ENCODE assay signal across 2 cellular contexts in the genomic region with DNA sequence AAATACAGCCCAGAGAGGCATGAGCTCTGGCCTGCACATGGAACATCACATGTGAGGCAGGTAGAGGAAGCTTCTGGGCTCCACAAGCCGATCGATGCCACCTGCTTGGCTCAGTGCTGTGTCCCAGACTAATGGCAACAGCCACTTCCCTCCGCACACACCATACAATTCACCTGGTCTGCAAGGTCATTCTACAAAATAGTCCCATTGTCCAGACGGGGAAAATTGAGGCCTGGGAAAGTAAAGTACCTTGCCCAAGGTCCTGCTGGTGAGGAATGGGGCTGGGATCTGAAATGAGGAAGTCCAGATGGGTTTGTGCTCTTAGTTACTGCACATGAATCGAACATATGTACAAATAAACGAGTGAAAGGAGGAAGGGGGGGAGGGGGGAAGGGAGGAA.
TF ChIP-seq lines count a peak whose summit lies in the region.

No MANE protein-coding gene starts in this region.

TF ChIP-seq in A549, 52 proteins besides CTCF, POLR2A, EP300 and RAD21 (continued from another document):
- no peak for TF ChIP-seq ESRRA (IDR thresholded peaks at IDR 0.05; ENCODE audit: borderline replicate concordance, low read length)
- peak; percentile 93 for TF ChIP-seq KDM1A (IDR thresholded peaks at IDR 0.05; ENCODE audit: low read depth)
- TF ChIP-seq NPAS2 (CRISPR knock-in tag; IDR thresholded peaks at IDR 0.05; ENCODE audit: borderline replicate concordance), result no peak
- TF ChIP-seq RNF2 (IDR thresholded peaks at IDR 0.05; ENCODE audit: borderline replicate concordance, low read depth), result no peak
- TF ChIP-seq TP53 (CRISPR knock-in tag; IDR thresholded peaks at IDR 0.05), result no peak

TF ChIP-seq in HCT116, 20 proteins besides CTCF, POLR2A, EP300 and RAD21 (continued from another document):
- TF ChIP-seq, protein P1, sequence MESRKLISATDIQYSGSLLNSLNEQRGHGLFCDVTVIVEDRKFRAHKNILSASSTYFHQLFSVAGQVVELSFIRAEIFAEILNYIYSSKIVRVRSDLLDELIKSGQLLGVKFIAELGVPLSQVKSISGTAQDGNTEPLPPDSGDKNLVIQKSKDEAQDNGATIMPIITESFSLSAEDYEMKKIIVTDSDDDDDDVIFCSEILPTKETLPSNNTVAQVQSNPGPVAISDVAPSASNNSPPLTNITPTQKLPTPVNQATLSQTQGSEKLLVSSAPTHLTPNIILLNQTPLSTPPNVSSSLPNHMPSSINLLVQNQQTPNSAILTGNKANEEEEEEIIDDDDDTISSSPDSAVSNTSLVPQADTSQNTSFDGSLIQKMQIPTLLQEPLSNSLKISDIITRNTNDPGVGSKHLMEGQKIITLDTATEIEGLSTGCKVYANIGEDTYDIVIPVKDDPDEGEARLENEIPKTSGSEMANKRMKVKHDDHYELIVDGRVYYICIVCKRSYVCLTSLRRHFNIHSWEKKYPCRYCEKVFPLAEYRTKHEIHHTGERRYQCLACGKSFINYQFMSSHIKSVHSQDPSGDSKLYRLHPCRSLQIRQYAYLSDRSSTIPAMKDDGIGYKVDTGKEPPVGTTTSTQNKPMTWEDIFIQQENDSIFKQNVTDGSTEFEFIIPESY (IDR thresholded peaks at IDR 0.05; ENCODE audit: extremely low read depth, insufficient replicate concordance, low read length), result no peak
- TF ChIP-seq YY1 (IDR thresholded peaks at IDR 0.05; ENCODE audit: extremely low read depth, insufficient replicate concordance, low read depth, low read length), result no peak
TF ChIP-seq in HCT116: peak in this region for 0.
